ENCODE assay signal across 25 cellular contexts in the genomic region with DNA sequence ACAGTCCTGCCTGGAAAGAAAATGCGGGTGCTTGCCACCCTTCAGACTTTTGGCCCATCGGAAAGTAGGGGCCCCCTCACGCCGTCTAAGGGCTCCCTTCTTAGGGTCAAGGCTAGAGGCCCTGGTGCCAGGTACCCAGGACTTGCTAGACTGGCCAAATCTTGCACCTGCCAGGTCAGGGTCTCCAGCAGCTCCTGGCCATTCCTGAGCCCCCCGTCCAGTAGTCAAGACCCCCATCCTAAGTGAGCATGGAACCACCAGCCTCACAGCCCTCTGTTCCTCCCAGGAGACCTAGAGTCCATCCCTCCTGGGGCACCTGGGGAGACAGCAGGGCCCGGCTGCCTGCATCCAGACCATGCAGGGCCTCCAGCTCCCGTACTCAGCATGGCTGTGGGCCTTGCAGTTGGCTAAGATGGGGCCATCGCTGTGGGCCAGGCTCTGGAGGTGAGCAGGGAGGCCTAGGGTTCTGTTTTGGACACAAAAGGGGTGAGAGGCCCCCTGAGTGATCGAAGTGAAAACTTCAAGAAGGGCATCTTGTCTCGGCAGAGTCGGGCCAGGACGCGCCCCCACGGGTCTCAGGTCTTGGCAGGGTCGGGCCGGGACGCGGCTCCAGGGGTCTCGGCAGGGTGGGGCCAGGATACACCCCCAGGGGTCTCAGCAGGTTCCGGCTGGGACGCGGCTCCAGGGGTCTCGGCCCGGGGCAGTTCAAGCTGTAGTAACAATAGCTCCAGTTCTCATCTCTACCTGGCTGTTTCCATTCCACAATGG. TPM values are rescaled to one million over a fixed set of nuclear protein-coding genes. Genes with fewer than 3 reads are reported as not detected.
"Had no signal": no experiment of that assay in that cellular context is flagged by ENCODE, and none has a peak within 500 bp of the region (broad histone marks: within the 10 kb centered on the region; RNA-seq: fewer than 3 reads in every experiment).

No MANE protein-coding gene starts in this region.

- H3K9me3 ChIP-seq: heart right ventricle, lower lobe of right lung, ovary, psoas muscle, tibial nerve had no signal

- H3K27me3 ChIP-seq: ovary had no signal

- ATAC-seq: activated CD4-positive, alpha-beta T cell treated with anti-CD3 and anti-CD28 coated beads for 36 hours; activated T-cell treated with anti-CD3 and anti-CD28 coated beads, Interleukin-2, amount 50 U/mL, for 4 hours; heart right ventricle; lower lobe of right lung; psoas muscle; T-helper 17 cell had no signal

- H3K36me3 ChIP-seq: heart right ventricle, lower lobe of right lung, ovary, tibial nerve had no signal

- H3K4me3 ChIP-seq: heart right ventricle, lower lobe of right lung, ovary, psoas muscle, tibial nerve had no signal

- FAIRE-seq: astrocyte, colon, kidney had no signal

- DNase-seq: activated B cell treated with CpG ODN at 0.5 μM for 24 hours; activated CD4-positive, alpha-beta T cell treated with anti-CD3 and anti-CD28 coated beads for 36 hours; activated CD4-positive, alpha-beta T cell treated with anti-CD3 and anti-CD28 coated beads, Interleukin-2, amount 50 U/mL, for 4 hours; activated CD8-positive, alpha-beta memory T cell treated with anti-CD3 and anti-CD28 coated beads for 24 hours; activated CD8-positive, alpha-beta memory T cell treated with anti-CD3 and anti-CD28 coated beads, Interleukin-2, amount 50 U/mL, for 4 hours; activated naive CD4-positive, alpha-beta T cell treated with Interleukin-2 at 50 U/mL for 16 hours; activated naive CD8-positive, alpha-beta T cell treated with anti-CD3 and anti-CD28 coated beads for 36 hours; activated T-cell treated with anti-CD3 and anti-CD28 coated beads, Interleukin-2, amount 50 U/mL, for 4 hours; central memory CD4-positive, alpha-beta T cell; effector memory CD4-positive, alpha-beta T cell; heart right ventricle; kidney; lower lobe of right lung; ovary; psoas muscle; stimulated activated CD4-positive, alpha-beta T cell treated with anti-CD3 and anti-CD28 coated beads, Interleukin-12 subunit alpha, Interleukin-12 subunit beta, amount 100 ng/mL, for 4 hours; stimulated activated CD4-positive, alpha-beta T cell treated with anti-CD3 and anti-CD28 coated beads, Interleukin-4, amount 100 ng/mL, for 4 hours; stimulated activated naive CD8-positive, alpha-beta T cell treated with anti-CD3 and anti-CD28 coated beads, Interleukin-15, amount 100 ng/mL, for 72 hours; T-helper 17 cell had no signal

- H3K27ac ChIP-seq: heart right ventricle, lower lobe of right lung, ovary, psoas muscle, tibial nerve had no signal

RNA-seq across cellular contexts. Expression of gene FNDC10, which starts 5.9 kb away (rescaled TPM):
- total RNA-seq: skeletal muscle tissue had no signal

RNA-seq across cellular contexts. Expression of gene MMP23B, which starts 38.0 kb away (rescaled TPM):
- total RNA-seq: dermis microvascular lymphatic vessel endothelial cell had no signal

RNA-seq across cellular contexts. Expression of gene TMEM240, which starts 53.6 kb away (rescaled TPM):
- polyA plus RNA-seq: naive thymus-derived CD8-positive, alpha-beta T cell had no signal
